In the genomic region with DNA sequence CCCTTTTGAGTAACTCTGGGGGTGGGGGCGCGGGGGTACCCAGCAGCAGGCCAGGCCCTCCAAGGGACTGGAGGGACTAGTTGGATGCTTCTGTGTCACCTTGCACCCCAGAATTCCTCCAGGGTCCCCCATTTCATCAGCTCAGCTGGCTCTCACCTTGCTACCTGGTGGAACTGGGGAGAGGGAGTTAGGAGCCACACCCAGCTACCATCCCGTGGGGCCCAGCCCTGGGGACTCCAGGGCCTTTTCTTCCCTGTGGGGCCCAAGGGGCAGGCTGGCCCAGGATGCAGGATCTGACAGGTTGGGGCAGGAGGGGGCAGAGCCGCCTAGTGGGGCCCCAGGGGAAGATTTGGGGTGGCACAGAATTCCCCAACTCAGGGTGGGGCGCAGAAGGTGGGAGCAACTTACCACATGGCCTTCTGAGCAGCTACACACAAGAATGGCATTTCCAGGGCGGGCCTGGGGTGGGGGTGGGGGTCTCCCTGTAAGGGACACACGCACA, we compare ENCODE assay signal across 9 cellular contexts. TPM values are rescaled to one million over a fixed set of nuclear protein-coding genes. Genes with fewer than 3 reads are reported as not detected.
DNase-seq lines count a peak whose midpoint lies in the region; ATAC-seq and TF ChIP-seq lines count a peak whose summit lies in the region.
"Had no signal": no experiment of that assay in that cellular context is flagged by ENCODE, and none has a peak within 500 bp of the region (broad histone marks: within the 10 kb centered on the region; RNA-seq: fewer than 3 reads in every experiment).

No MANE protein-coding gene starts in this region.

- peak; percentile 23 for TF ChIP-seq CTCF in RWPE2 (IDR thresholded peaks at IDR 0.05; ENCODE audit: poor library complexity, severe bottlenecking)
- TF ChIP-seq CTCF in progenitor cell of endocrine pancreas (IDR thresholded peaks at IDR 0.05; ENCODE audit: unreplicated experiment): no peak

- peaks cover 0 to 37% of the 10 kb centered on the region in 2 donors for H3K27me3 Mint-ChIP-seq in CD8-positive, alpha-beta memory T cell
- no peaks in the 10 kb centered on the region for H3K27me3 Mint-ChIP-seq in progenitor cell of endocrine pancreas

- peaks cover 51 to 83% (median 54%) of the 10 kb centered on the region in 3 donors for H3K4me1 Mint-ChIP-seq in CD8-positive, alpha-beta memory T cell
- H3K4me1 Mint-ChIP-seq in progenitor cell of endocrine pancreas (ENCODE audit: low read depth): peaks cover 30% of the 10 kb centered on the region

- peaks cover 78% of the 10 kb centered on the region for H3K4me1 ChIP-seq in CD8-positive, alpha-beta memory T cell (ENCODE audit: insufficient read depth, low read length)
- H3K4me1 ChIP-seq in RWPE2 (ENCODE audit: insufficient read depth, poor library complexity, severe bottlenecking): peaks cover 25% of the 10 kb centered on the region

- H3K4me3 ChIP-seq in CD8-positive, alpha-beta memory T cell (ENCODE audit: low read length): no peak overlapping the region
- H3K4me3 ChIP-seq in RWPE2 (ENCODE audit: severe bottlenecking): peak overlapping the region; percentile 88

- peaks cover 0 to 29% (median 2%) of the 10 kb centered on the region in 3 donors for H3K36me3 Mint-ChIP-seq in CD8-positive, alpha-beta memory T cell
- no peaks in the 10 kb centered on the region for H3K36me3 Mint-ChIP-seq in progenitor cell of endocrine pancreas (ENCODE audit: insufficient read depth)

- H3K36me3 ChIP-seq in CD8-positive, alpha-beta memory T cell (ENCODE audit: insufficient read depth, low read length): no peaks in the 10 kb centered on the region
- peaks cover 28% of the 10 kb centered on the region for H3K36me3 ChIP-seq in RWPE2 (ENCODE audit: low read depth)

- CTCF ChIA-PET in CD8-positive, alpha-beta memory T cell (lab: Charles Lee): no interaction called here

- H3K9me3 ChIP-seq in CD8-positive, alpha-beta memory T cell (ENCODE audit: low read length): no peaks in the 10 kb centered on the region
- no peaks in the 10 kb centered on the region for H3K9me3 ChIP-seq in RWPE2 (ENCODE audit: severe bottlenecking)

- H3K9me3 Mint-ChIP-seq in CD8-positive, alpha-beta memory T cell: peaks cover 0 to 6% (median 0%) of the 10 kb centered on the region in 5 donors
- no peaks in the 10 kb centered on the region for H3K9me3 Mint-ChIP-seq in progenitor cell of endocrine pancreas (ENCODE audit: low read depth)

- no peaks in the 10 kb centered on the region for H3K27me3 ChIP-seq in CD8-positive, alpha-beta memory T cell (ENCODE audit: insufficient read depth, low read length, poor library complexity, severe bottlenecking)
- H3K27me3 ChIP-seq in RWPE2 (ENCODE audit: insufficient read depth, poor library complexity, severe bottlenecking): no peaks in the 10 kb centered on the region

- POLR2A ChIA-PET in CD8-positive, alpha-beta memory T cell (lab: Charles Lee): interaction anchor here (4.2 kb wide), 1 partner anchor 8 kb away, joined by 44 read pairs; no protein-coding TSS in a partner anchor

- H3K27ac ChIP-seq in CD8-positive, alpha-beta memory T cell (ENCODE audit: low read depth, low read length): peak overlapping the region; percentile 38
- peak overlapping the region; percentile 98 for H3K27ac ChIP-seq in RWPE2 (ENCODE audit: poor library complexity, severe bottlenecking)
- peak overlapping the region; percentile 100 for H3K27ac ChIP-seq in epithelial cell of prostate

- peak overlapping the region; percentile 96 to 100 (median 99) for H3K27ac Mint-ChIP-seq in CD8-positive, alpha-beta memory T cell
- peak overlapping the region; percentile 91 for H3K27ac Mint-ChIP-seq in progenitor cell of endocrine pancreas

- peak overlapping the region; percentile 26 to 95 (median 39) for H3K4me3 Mint-ChIP-seq in CD8-positive, alpha-beta memory T cell
- peak overlapping the region; percentile 85 for H3K4me3 Mint-ChIP-seq in progenitor cell of endocrine pancreas (ENCODE audit: low read depth)

- DNase-seq in CD8-positive, alpha-beta memory T cell: no peak
- peak; percentile 92 for DNase-seq in RWPE2 (ENCODE audit: low spot score)
- DNase-seq in epithelial cell of prostate (ENCODE audit: low read depth, low spot score): no peak
- DNase-seq in progenitor cell of endocrine pancreas (ENCODE audit: low spot score, unreplicated experiment): no peak
- DNase-seq in NCI-H2227 (lab: John Stamatoyannopoulos, UW; ENCODE audit: unreplicated experiment): no peak
- no peak for DNase-seq in ureter (ENCODE audit: low spot score)
- no peak for DNase-seq in NCI-H146 treated with DMSO at 0.1 percent for 48 hours (lab: John Stamatoyannopoulos, UW; ENCODE audit: unreplicated experiment)
- DNase-seq: activated gamma-delta T cell had no signal

- ATAC-seq in RWPE2 (ENCODE audit: low read depth): peak; percentile 22
- ATAC-seq in GM21381 (IDR thresholded peaks at IDR 0.05; ENCODE audit: unreplicated experiment): no peak

RNA-seq across cellular contexts. Expression of gene NANOS3, which starts 32.8 kb away (rescaled TPM):
- total RNA-seq in CD8-positive, alpha-beta memory T cell: 1 to 10 TPM in 1 of 2 experiments, under 1 TPM in 1; 0.90 to 1.5 TPM
- not detected for polyA plus RNA-seq in CD8-positive, alpha-beta memory T cell
- total RNA-seq in progenitor cell of endocrine pancreas (9.5 and 10.5 TPM in 2 replicates), ureter (not detected)

RNA-seq across cellular contexts. Expression of gene ZSWIM4, which starts 48.9 kb away (rescaled TPM):
- 1 to 10 TPM; 4.4 to 4.8 TPM for total RNA-seq in CD8-positive, alpha-beta memory T cell
- polyA plus RNA-seq in CD8-positive, alpha-beta memory T cell: 1.6 TPM
- 30.9 and 34.6 TPM in 2 replicates for total RNA-seq in progenitor cell of endocrine pancreas
- 8.1 TPM for total RNA-seq in ureter

Comparison
In these comparisons a context has a peak if more than half of its experiments do, and no peak if none do; other contexts are left out.
1. H3K27ac ChIP-seq: peak in every context shown above with its lines; median percentile 100 in epithelial cell of prostate; 98 in RWPE2; 38 in CD8-positive, alpha-beta memory T cell.